Comparison of ENCODE assay signal across 1 cellular context in the genomic region with DNA sequence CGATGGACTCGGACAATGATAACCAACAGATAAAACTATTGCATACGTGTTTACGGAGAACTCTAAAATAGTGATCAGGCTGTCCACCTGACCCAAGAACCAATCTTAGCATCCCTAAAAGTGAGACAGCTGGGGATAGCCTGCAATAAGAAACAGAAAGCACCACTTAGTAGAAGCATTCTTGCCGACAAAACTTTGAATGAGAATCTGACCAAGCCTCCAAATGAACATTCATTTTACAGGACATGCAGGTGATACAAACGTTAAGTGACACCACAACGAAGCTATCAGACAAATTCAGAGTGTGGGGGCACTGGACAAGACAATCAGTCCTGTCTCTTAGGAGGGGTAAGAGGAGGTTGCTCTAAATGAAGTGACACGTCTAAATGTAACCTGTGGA.
TF ChIP-seq lines count a peak whose summit lies in the region.

No MANE protein-coding gene starts in this region.

TF ChIP-seq in GM23338, 12 proteins besides CTCF, POLR2A, EP300 and RAD21:
- TF ChIP-seq ZNF462 (CRISPR knock-in tag; IDR thresholded peaks at IDR 0.05) (no peak), ZNF331 (CRISPR knock-in tag; IDR thresholded peaks at IDR 0.05; ENCODE audit: low read depth) (no peak), EZH2phosphoT487 (IDR thresholded peaks at IDR 0.05; ENCODE audit: unreplicated experiment) (no peak), NANOG (IDR thresholded peaks at IDR 0.05; ENCODE audit: borderline replicate concordance) (no peak), ZNF114 (CRISPR knock-in tag; IDR thresholded peaks at IDR 0.05) (no peak), CREB1 (CRISPR knock-in tag; IDR thresholded peaks at IDR 0.05; ENCODE audit: low read depth) (no peak), JUNB (IDR thresholded peaks at IDR 0.05; ENCODE audit: unreplicated experiment) (no peak), STAT1 (IDR thresholded peaks at IDR 0.05; ENCODE audit: unreplicated experiment) (no peak), POLR2AphosphoS5 (IDR thresholded peaks at IDR 0.05; ENCODE audit: low read depth) (no peak), EZH2 (IDR thresholded peaks at IDR 0.05; ENCODE audit: low read depth, unreplicated experiment) (no peak)
- TF ChIP-seq, protein P1, sequence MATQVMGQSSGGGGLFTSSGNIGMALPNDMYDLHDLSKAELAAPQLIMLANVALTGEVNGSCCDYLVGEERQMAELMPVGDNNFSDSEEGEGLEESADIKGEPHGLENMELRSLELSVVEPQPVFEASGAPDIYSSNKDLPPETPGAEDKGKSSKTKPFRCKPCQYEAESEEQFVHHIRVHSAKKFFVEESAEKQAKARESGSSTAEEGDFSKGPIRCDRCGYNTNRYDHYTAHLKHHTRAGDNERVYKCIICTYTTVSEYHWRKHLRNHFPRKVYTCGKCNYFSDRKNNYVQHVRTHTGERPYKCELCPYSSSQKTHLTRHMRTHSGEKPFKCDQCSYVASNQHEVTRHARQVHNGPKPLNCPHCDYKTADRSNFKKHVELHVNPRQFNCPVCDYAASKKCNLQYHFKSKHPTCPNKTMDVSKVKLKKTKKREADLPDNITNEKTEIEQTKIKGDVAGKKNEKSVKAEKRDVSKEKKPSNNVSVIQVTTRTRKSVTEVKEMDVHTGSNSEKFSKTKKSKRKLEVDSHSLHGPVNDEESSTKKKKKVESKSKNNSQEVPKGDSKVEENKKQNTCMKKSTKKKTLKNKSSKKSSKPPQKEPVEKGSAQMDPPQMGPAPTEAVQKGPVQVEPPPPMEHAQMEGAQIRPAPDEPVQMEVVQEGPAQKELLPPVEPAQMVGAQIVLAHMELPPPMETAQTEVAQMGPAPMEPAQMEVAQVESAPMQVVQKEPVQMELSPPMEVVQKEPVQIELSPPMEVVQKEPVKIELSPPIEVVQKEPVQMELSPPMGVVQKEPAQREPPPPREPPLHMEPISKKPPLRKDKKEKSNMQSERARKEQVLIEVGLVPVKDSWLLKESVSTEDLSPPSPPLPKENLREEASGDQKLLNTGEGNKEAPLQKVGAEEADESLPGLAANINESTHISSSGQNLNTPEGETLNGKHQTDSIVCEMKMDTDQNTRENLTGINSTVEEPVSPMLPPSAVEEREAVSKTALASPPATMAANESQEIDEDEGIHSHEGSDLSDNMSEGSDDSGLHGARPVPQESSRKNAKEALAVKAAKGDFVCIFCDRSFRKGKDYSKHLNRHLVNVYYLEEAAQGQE (IDR thresholded peaks at IDR 0.05; ENCODE audit: unreplicated experiment), result no peak
- TF ChIP-seq, protein P2, sequence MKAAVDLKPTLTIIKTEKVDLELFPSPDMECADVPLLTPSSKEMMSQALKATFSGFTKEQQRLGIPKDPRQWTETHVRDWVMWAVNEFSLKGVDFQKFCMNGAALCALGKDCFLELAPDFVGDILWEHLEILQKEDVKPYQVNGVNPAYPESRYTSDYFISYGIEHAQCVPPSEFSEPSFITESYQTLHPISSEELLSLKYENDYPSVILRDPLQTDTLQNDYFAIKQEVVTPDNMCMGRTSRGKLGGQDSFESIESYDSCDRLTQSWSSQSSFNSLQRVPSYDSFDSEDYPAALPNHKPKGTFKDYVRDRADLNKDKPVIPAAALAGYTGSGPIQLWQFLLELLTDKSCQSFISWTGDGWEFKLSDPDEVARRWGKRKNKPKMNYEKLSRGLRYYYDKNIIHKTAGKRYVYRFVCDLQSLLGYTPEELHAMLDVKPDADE (IDR thresholded peaks at IDR 0.05), result no peak
